Comparison of ENCODE assay signal across 8 cellular contexts in the genomic region with DNA sequence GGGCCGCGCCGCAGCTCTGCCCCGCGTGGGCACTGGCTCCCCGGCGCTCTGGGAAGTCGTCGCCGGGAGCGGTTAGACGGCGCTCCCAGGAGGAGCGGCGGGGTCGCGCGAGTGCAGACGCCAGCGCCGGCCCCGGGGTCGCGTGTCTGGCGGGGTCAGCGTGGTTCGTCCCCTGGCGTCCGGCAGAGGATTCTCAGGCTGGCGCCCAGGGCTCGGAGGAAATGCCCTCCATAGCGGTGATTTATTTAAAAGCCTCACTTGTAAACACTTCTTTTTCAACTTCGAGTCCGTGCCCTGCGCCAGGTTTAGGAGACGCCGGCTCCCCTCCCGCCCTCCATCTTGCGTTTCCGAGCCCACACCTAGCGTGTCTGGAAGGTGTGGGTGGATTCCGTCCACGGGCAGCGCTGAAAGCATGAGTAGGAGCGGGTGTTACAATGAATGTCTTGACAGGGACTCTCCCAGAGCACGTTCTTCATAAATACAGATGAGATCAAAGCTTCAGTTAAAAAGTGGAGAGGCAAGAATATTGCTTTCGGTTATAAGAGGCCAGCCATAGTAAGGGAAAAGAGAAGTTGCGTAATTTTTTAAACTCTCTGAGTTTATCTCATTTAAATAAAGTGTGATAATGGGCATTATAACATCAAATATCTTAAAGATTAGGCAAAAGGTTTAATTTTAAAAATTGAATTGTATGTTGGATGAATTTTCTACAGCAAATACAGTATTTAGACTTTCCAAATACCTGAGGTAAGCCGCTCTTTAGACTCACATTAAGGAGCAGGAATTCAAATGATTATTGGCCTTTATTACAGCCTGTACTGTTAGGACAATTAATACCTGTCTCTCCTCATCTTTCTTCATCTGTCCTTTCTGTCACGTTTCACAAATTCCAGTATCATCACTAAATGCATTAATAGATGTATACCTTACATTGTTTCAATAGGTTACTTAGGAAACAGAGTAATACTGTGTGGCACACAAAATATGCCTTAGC. TPM values are rescaled to one million over a fixed set of nuclear protein-coding genes. Genes with fewer than 3 reads are reported as not detected.
DNase-seq lines count a peak whose midpoint lies in the region; ATAC-seq and TF ChIP-seq lines count a peak whose summit lies in the region.

No MANE protein-coding gene starts in this region.

- peak; percentile 25 to 61 (median 42) for DNase-seq in CD4-positive, alpha-beta T cell
- DNase-seq in SKM-1 (lab: John Stamatoyannopoulos, UW; ENCODE audit: unreplicated experiment) (peak; percentile 34), left ventricle myocardium inferior (peak; percentile 45), prostate gland (ENCODE audit: low spot score) (peak; percentile 42)
- DNase-seq in activated naive CD8-positive, alpha-beta T cell treated with anti-CD3 and anti-CD28 coated beads, Interleukin-2, amount 10 ng/mL, durations not matched to agents 7 days and 5 days = peak; percentile 70

- no peaks in the 10 kb centered on the region for H3K9me3 ChIP-seq in CD4-positive, alpha-beta T cell (ENCODE audit: control insufficient read depth, low read length)
- H3K9me3 ChIP-seq in left ventricle myocardium inferior (replicated peaks) (no peaks in the 10 kb centered on the region), prostate gland (no peaks in the 10 kb centered on the region)

- POLR2A ChIA-PET in CD4-positive, alpha-beta T cell (lab: Charles Lee) = interaction anchor here (0.7 to 2.3 kb wide), 3 partner anchors 9 to 86 kb away, joined by 3 to 16 read pairs (median 3); a partner anchor contains a TSS
- POLR2A ChIA-PET in activated naive CD8-positive, alpha-beta T cell treated with anti-CD3 and anti-CD28 coated beads, Interleukin-2, amount 10 ng/mL, durations not matched to agents 7 days and 5 days (lab: Charles Lee) = interaction anchor here (0.5 to 1.7 kb wide), 4 partner anchors 43 to 140 kb away, joined by 4 to 8 read pairs (median 6); a partner anchor contains a TSS

- TF ChIP-seq POLR2A in prostate gland (IDR thresholded peaks at IDR 0.05) = no peak

- no peak for TF ChIP-seq CTCF in CD4-positive, alpha-beta T cell (IDR thresholded peaks at IDR 0.05)
- TF ChIP-seq CTCF in left ventricle myocardium inferior (IDR thresholded peaks at IDR 0.05; ENCODE audit: borderline replicate concordance) = peak; percentile 52
- peak in 2 of 4 experiments; percentile 3 for TF ChIP-seq CTCF in prostate gland (IDR thresholded peaks at IDR 0.05)

- peak overlapping the region; percentile 73 for H3K27ac ChIP-seq in CD4-positive, alpha-beta T cell (ENCODE audit: low read depth, low read length)
- H3K27ac ChIP-seq in left ventricle myocardium inferior (replicated peaks) (peak overlapping the region; percentile 96), prostate gland (peak overlapping the region; percentile 82 to 91), urinary bladder (ENCODE audit: low read depth) (peak overlapping the region; percentile 94)

- H3K27me3 ChIP-seq in CD4-positive, alpha-beta T cell (ENCODE audit: control insufficient read depth, insufficient read depth, low read length) = no peaks in the 10 kb centered on the region
- H3K27me3 ChIP-seq in left ventricle myocardium inferior (ENCODE audit: low read depth) (no peaks in the 10 kb centered on the region), prostate gland (replicated peaks; ENCODE audit: insufficient read depth) (no peaks in the 10 kb centered on the region)

- H3K4me3 ChIP-seq in left ventricle myocardium inferior (peak overlapping the region; percentile 79), prostate gland (peak overlapping the region; percentile 79 to 85), urinary bladder (ENCODE audit: low read depth, low read length) (peak overlapping the region; percentile 98)

- no peaks in the 10 kb centered on the region for H3K27me3 Mint-ChIP-seq in CD4-positive, alpha-beta T cell
- no peaks in the 10 kb centered on the region for H3K27me3 Mint-ChIP-seq in activated naive CD8-positive, alpha-beta T cell treated with anti-CD3 and anti-CD28 coated beads, Interleukin-2, amount 10 ng/mL, durations not matched to agents 7 days and 5 days

- CTCF ChIA-PET in CD4-positive, alpha-beta T cell (lab: Charles Lee) = no interaction called here

- H3K4me3 Mint-ChIP-seq in CD4-positive, alpha-beta T cell = peak overlapping the region; percentile 93
- H3K4me3 Mint-ChIP-seq in activated naive CD8-positive, alpha-beta T cell treated with anti-CD3 and anti-CD28 coated beads, Interleukin-2, amount 10 ng/mL, durations not matched to agents 7 days and 5 days = peak overlapping the region; percentile 96

- 2% methylated on average over 45 of the region's 50 CpGs for WGBS in prostate gland
- 4% methylated on average over 50 of the region's 50 CpGs for WGBS in urinary bladder

- peaks cover 6% of the 10 kb centered on the region for H3K36me3 Mint-ChIP-seq in CD4-positive, alpha-beta T cell (ENCODE audit: low read depth)
- no peaks in the 10 kb centered on the region for H3K36me3 Mint-ChIP-seq in activated naive CD8-positive, alpha-beta T cell treated with anti-CD3 and anti-CD28 coated beads, Interleukin-2, amount 10 ng/mL, durations not matched to agents 7 days and 5 days

- intact Hi-C loops in CD4-positive, alpha-beta T cell (cut with DNase I, micrococcal nuclease) = loop anchor here (1.0 to 2.0 kb wide), 3 partner anchors 37 to 87 kb away; a partner anchor contains a TSS
- intact Hi-C loops in left ventricle myocardium inferior (cut with micrococcal nuclease) (no loop called here), prostate gland (cut with DNase I) (loop anchor here (2.0 kb wide), 1 partner anchor 87 kb away; no protein-coding TSS in a partner anchor)

- H3K4me1 Mint-ChIP-seq in CD4-positive, alpha-beta T cell (ENCODE audit: low read depth) = peaks cover 39% of the 10 kb centered on the region
- H3K4me1 Mint-ChIP-seq in activated naive CD8-positive, alpha-beta T cell treated with anti-CD3 and anti-CD28 coated beads, Interleukin-2, amount 10 ng/mL, durations not matched to agents 7 days and 5 days = peaks cover 34% of the 10 kb centered on the region

- peak; percentile 45 for ATAC-seq in CD4-positive, alpha-beta T cell (ENCODE audit: poor library complexity)
- ATAC-seq in GM19351 (IDR thresholded peaks at IDR 0.05; ENCODE audit: unreplicated experiment) (peak; percentile 53), HG03442 (IDR thresholded peaks at IDR 0.05; ENCODE audit: unreplicated experiment) (peak; percentile 50)
- ATAC-seq in activated naive CD8-positive, alpha-beta T cell treated with anti-CD3 and anti-CD28 coated beads, Interleukin-2, amount 10 ng/mL, durations not matched to agents 7 days and 5 days (ENCODE audit: low read depth) = peak; percentile 57

- H3K36me3 ChIP-seq in left ventricle myocardium inferior (no peaks in the 10 kb centered on the region), prostate gland (no peaks in the 10 kb centered on the region), urinary bladder (ENCODE audit: insufficient read depth) (no peaks in the 10 kb centered on the region)

- H3K9me3 Mint-ChIP-seq in CD4-positive, alpha-beta T cell = no peaks in the 10 kb centered on the region
- no peaks in the 10 kb centered on the region for H3K9me3 Mint-ChIP-seq in activated naive CD8-positive, alpha-beta T cell treated with anti-CD3 and anti-CD28 coated beads, Interleukin-2, amount 10 ng/mL, durations not matched to agents 7 days and 5 days

- H3K27ac Mint-ChIP-seq in CD4-positive, alpha-beta T cell = peak overlapping the region; percentile 85
- peak overlapping the region; percentile 91 for H3K27ac Mint-ChIP-seq in activated naive CD8-positive, alpha-beta T cell treated with anti-CD3 and anti-CD28 coated beads, Interleukin-2, amount 10 ng/mL, durations not matched to agents 7 days and 5 days

- H3K4me1 ChIP-seq in left ventricle myocardium inferior (peaks cover 73% of the 10 kb centered on the region), prostate gland (replicated peaks) (no peaks in the 10 kb centered on the region), urinary bladder (ENCODE audit: insufficient read depth) (no peaks in the 10 kb centered on the region)

RNA-seq across cellular contexts. Expression of a gene that starts 0.9 kb away (rescaled TPM):
- total RNA-seq in CD4-positive, alpha-beta T cell = 1 to 10 TPM in 1 of 2 experiments, under 1 TPM in 1; 0.74 to 1.1 TPM
- total RNA-seq in activated naive CD8-positive, alpha-beta T cell treated with anti-CD3 and anti-CD28 coated beads, Interleukin-2, amount 10 ng/mL, durations not matched to agents 7 days and 5 days = 1 to 10 TPM; 1.9 to 2.0 TPM
- 7.6 TPM for total RNA-seq in left ventricle myocardium inferior
- 1 to 10 TPM; 3.6 to 3.7 TPM for total RNA-seq in prostate gland
- 4.7 TPM for total RNA-seq in urinary bladder
- polyA plus RNA-seq in urinary bladder = 3.9 TPM

Comparison
In these comparisons a context has a peak if more than half of its experiments do, and no peak if none do; other contexts are left out.
1. Peak in every context shown above with its lines: DNase-seq, ATAC-seq, H3K4me3 ChIP-seq and H3K27ac ChIP-seq.